In genomic region chr13:38941353-38941945, GRCh38 we compare ENCODE assay signal across 27 cellular contexts. TPM values are rescaled to one million over a fixed set of nuclear protein-coding genes. Genes with fewer than 3 reads are reported as not detected.
DNase-seq lines count a peak whose midpoint lies in the region; ATAC-seq and TF ChIP-seq lines count a peak whose summit lies in the region.
"Had no signal": no experiment of that assay in that cellular context is flagged by ENCODE, and none has a peak within 500 bp of the region (broad histone marks: within the 10 kb centered on the region; RNA-seq: fewer than 3 reads in every experiment).

No MANE protein-coding gene starts in this region.

- H3K4me3 ChIP-seq in choroid plexus epithelial cell (ENCODE audit: low read depth, low read length) (no peak overlapping the region), skeletal muscle satellite cell (ENCODE audit: low read length) (no peak overlapping the region)
- H3K4me3 ChIP-seq: GM23248, Peyer's patch, right lobe of liver, transverse colon had no signal

- no peaks in the 10 kb centered on the region for H3K36me3 ChIP-seq in skeletal muscle satellite cell (ENCODE audit: insufficient read depth, low read length)
- H3K36me3 ChIP-seq: Peyer's patch, right lobe of liver, transverse colon had no signal

- no peak for TF ChIP-seq CTCF in choroid plexus epithelial cell (conservative IDR thresholded peaks at IDR 0.05; ENCODE audit: low read depth, low read length)

- DNase-seq in EH (ENCODE audit: low read depth): peak; percentile 15
- peak; percentile 84 for DNase-seq in OCI-M1 (lab: John Stamatoyannopoulos, UW)
- DNase-seq in choroid plexus epithelial cell (ENCODE audit: low read depth): peak; percentile 17
- no peak for DNase-seq in retina
- DNase-seq in NCI-H2107 (lab: John Stamatoyannopoulos, UW): no peak
- DNase-seq: activated CD8-positive, alpha-beta memory T cell treated with anti-CD3 and anti-CD28 coated beads, Interleukin-2, amount 50 U/mL, for 48 hours; activated CD8-positive, alpha-beta T cell treated with anti-CD3 and anti-CD28 coated beads for 36 hours; amygdala; effector memory CD4-positive, alpha-beta T cell; foreskin fibroblast; GM23248; head of caudate nucleus; kidney; left ventricle myocardium superior; NCI-H1930; NCI-H524; Peyer's patch; right lobe of liver; SHP77; stimulated activated CD4-positive, alpha-beta T cell treated with anti-CD3 and anti-CD28 coated beads, Interleukin-4, amount 100 ng/mL, for 1 hour; transverse colon had no signal

- H3K4me1 ChIP-seq in skeletal muscle satellite cell (ENCODE audit: control insufficient read depth, insufficient read depth, low read length): peaks cover 9% of the 10 kb centered on the region
- H3K4me1 ChIP-seq: Peyer's patch, right lobe of liver, transverse colon had no signal

- H3K9me3 ChIP-seq in skeletal muscle satellite cell (replicated peaks; ENCODE audit: low read length): no peaks in the 10 kb centered on the region
- H3K9me3 ChIP-seq: Peyer's patch, right lobe of liver, transverse colon had no signal

- ATAC-seq in SK-N-SH treated with all-trans-retinoic acid at 6 μM for 48 hours: no peak
- ATAC-seq: activated CD8-positive, alpha-beta T cell treated with anti-CD3 and anti-CD28 coated beads for 36 hours; activated T-helper 17 cell treated with anti-CD3 and anti-CD28 coated beads, Interleukin-2, amount 50 U/mL, for 72 hours; left ventricle myocardium superior; right lobe of liver had no signal

- H3K9ac ChIP-seq in skeletal muscle satellite cell (ENCODE audit: low read depth, low read length): no peak overlapping the region
- H3K9ac ChIP-seq: GM23248 had no signal

- no peaks in the 10 kb centered on the region for H3K27me3 ChIP-seq in skeletal muscle satellite cell (ENCODE audit: control insufficient read depth, insufficient read depth, low read length)
- H3K27me3 ChIP-seq: Peyer's patch, right lobe of liver, transverse colon had no signal

- H3K4me2 ChIP-seq in skeletal muscle satellite cell (ENCODE audit: low read length): peak overlapping the region; percentile 13

TF ChIP-seq in SK-N-SH treated with all-trans-retinoic acid at 6 μM for 48 hours, 23 proteins besides CTCF, POLR2A, EP300 and RAD21:
- TF ChIP-seq CSRNP3 (CRISPR knock-in tag; IDR thresholded peaks at IDR 0.05) (no peak), ESRRG (CRISPR knock-in tag; IDR thresholded peaks at IDR 0.05) (no peak)
TF ChIP-seq in SK-N-SH treated with all-trans-retinoic acid at 6 μM for 48 hours: peak in this region for 0.

RNA-seq across cellular contexts. Expression of gene STOML3, which starts 49.2 kb away (rescaled TPM):
- not detected in 2 replicates for total RNA-seq in skeletal muscle satellite cell (2012; rRNA removed)
- total RNA-seq: activated CD8-positive, alpha-beta T cell treated with anti-CD3 and anti-CD28 coated beads for 36 hours; activated T-helper 17 cell treated with anti-CD3 and anti-CD28 coated beads, Interleukin-2, amount 50 U/mL, for 72 hours; Daoy; epithelial cell of proximal tubule; GM23248; kidney; left ventricle myocardium superior; Peyer's patch; right lobe of liver; subcutaneous adipose tissue had no signal

Comparison
In these comparisons a context has a peak if more than half of its experiments do, and no peak if none do; other contexts are left out.
1. DNase-seq: peak in EH (single experiment), OCI-M1 (single experiment) and choroid plexus epithelial cell (single experiment); none in retina (single experiment) and NCI-H2107 (single experiment).